Comparison of ENCODE assay signal across 16 cellular contexts in genomic region chr3:122619040-122619439, GRCh38. TPM values are rescaled to one million over a fixed set of nuclear protein-coding genes. Genes with fewer than 3 reads are reported as not detected.
"Had no signal": no experiment of that assay in that cellular context is flagged by ENCODE, and none has a peak within 500 bp of the region (broad histone marks: within the 10 kb centered on the region; RNA-seq: fewer than 3 reads in every experiment).

No MANE protein-coding gene starts in this region.

- H3K27me3 Mint-ChIP-seq: activated CD4-positive, alpha-beta memory T cell treated with anti-CD3 and anti-CD28 coated beads, Interleukin-2, amount 10 ng/mL, durations not matched to agents 7 days and 5 days; activated CD4-positive, alpha-beta T cell treated with anti-CD3 and anti-CD28 coated beads for 36 hours; activated naive CD8-positive, alpha-beta T cell treated with anti-CD3 and anti-CD28 coated beads, Interleukin-2, amount 10 ng/mL, durations not matched to agents 7 days and 5 days had no signal

- H3K27ac Mint-ChIP-seq: activated CD4-positive, alpha-beta memory T cell treated with anti-CD3 and anti-CD28 coated beads, Interleukin-2, amount 10 ng/mL, durations not matched to agents 7 days and 5 days; activated CD4-positive, alpha-beta T cell treated with anti-CD3 and anti-CD28 coated beads for 36 hours; activated naive CD8-positive, alpha-beta T cell treated with anti-CD3 and anti-CD28 coated beads, Interleukin-2, amount 10 ng/mL, durations not matched to agents 7 days and 5 days; activated T-cell treated with anti-CD3 and anti-CD28 coated beads, Interleukin-2, amount 50 U/mL, for 72 hours had no signal

- H3K4me3 Mint-ChIP-seq: activated CD4-positive, alpha-beta memory T cell treated with anti-CD3 and anti-CD28 coated beads, Interleukin-2, amount 10 ng/mL, durations not matched to agents 7 days and 5 days; activated CD4-positive, alpha-beta T cell treated with anti-CD3 and anti-CD28 coated beads for 36 hours; activated naive CD8-positive, alpha-beta T cell treated with anti-CD3 and anti-CD28 coated beads, Interleukin-2, amount 10 ng/mL, durations not matched to agents 7 days and 5 days; activated T-cell treated with anti-CD3 and anti-CD28 coated beads, Interleukin-2, amount 50 U/mL, for 72 hours; neural crest cell had no signal

- H3K4me1 Mint-ChIP-seq: activated CD4-positive, alpha-beta T cell treated with anti-CD3 and anti-CD28 coated beads for 36 hours; neural crest cell had no signal

- H3K9me3 Mint-ChIP-seq: activated CD4-positive, alpha-beta memory T cell treated with anti-CD3 and anti-CD28 coated beads, Interleukin-2, amount 10 ng/mL, durations not matched to agents 7 days and 5 days; activated naive CD8-positive, alpha-beta T cell treated with anti-CD3 and anti-CD28 coated beads, Interleukin-2, amount 10 ng/mL, durations not matched to agents 7 days and 5 days; activated T-cell treated with anti-CD3 and anti-CD28 coated beads, Interleukin-2, amount 50 U/mL, for 72 hours; neural crest cell had no signal

- ATAC-seq: activated CD4-positive, alpha-beta T cell treated with anti-CD3 and anti-CD28 coated beads for 36 hours; activated T-cell treated with anti-CD3 and anti-CD28 coated beads, Interleukin-2, amount 50 U/mL, for 72 hours; esophagus mucosa; foreskin keratinocyte had no signal

- DNase-seq: activated CD4-positive, alpha-beta memory T cell treated with anti-CD3 and anti-CD28 coated beads, Interleukin-2, amount 10 ng/mL, durations not matched to agents 7 days and 5 days; activated CD4-positive, alpha-beta T cell treated with anti-CD3 and anti-CD28 coated beads for 36 hours; activated gamma-delta T cell treated with Interleukin-2 at 50 U/mL for 16 hours; activated naive CD8-positive, alpha-beta T cell treated with anti-CD3 and anti-CD28 coated beads, Interleukin-2, amount 10 ng/mL, durations not matched to agents 7 days and 5 days; activated T-cell treated with anti-CD3 and anti-CD28 coated beads, Interleukin-2, amount 50 U/mL, for 72 hours; foreskin keratinocyte; left ventricle myocardium inferior; mesendoderm; pancreas; stimulated activated CD4-positive, alpha-beta T cell treated with anti-CD3 and anti-CD28 coated beads, Interleukin-4, amount 100 ng/mL, for 4 hours; T1000; thyroid gland; uterus had no signal

RNA-seq across cellular contexts. Expression of gene PARP15, which starts 41.6 kb away (rescaled TPM):
- total RNA-seq: ascending aorta, neural crest cell had no signal
